ENCODE assay signal across 1 cellular context in the genomic region with DNA sequence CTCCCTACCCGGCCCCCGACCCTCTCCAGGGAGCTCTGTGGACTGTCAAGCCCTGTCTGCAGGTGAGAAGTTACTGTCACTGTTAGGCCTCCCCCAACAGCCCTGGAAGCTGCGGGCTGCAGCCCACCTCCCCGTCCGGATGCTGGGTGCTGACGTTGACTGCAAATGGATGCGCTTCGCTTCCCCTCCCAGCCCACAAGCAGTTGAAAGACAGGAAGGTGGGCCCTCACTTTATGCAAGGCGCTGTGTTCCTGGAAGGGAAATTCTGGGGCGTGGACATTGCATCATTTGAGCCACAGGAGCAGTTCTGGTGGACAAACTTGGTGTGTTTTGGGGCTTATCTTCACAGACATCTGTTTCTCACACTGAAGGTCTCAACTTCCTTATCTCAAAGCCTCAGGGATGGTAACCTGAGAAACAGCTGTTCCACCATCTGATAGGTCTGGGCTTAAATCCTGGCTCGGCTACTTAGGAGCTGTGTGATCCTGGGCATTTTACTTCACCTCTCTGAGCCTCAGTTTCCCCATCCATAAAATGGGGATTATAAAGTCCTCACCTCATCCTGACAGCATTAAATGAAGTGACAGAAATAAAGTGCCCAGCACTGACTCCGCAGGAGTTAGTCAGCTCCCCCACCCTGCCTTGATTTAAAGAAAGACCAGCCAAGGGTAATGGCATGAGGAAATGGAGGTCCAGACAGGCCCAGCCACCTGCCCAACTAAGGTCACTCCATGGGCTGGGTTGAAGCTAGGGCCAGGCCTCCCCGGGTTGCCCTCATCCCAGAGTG.
TF ChIP-seq lines count a peak whose summit lies in the region.

No MANE protein-coding gene starts in this region.

TF ChIP-seq in K562, 482 proteins besides CTCF, POLR2A, EP300 and RAD21 (continued from another document and continues in another):
- TF ChIP-seq, protein P1, sequence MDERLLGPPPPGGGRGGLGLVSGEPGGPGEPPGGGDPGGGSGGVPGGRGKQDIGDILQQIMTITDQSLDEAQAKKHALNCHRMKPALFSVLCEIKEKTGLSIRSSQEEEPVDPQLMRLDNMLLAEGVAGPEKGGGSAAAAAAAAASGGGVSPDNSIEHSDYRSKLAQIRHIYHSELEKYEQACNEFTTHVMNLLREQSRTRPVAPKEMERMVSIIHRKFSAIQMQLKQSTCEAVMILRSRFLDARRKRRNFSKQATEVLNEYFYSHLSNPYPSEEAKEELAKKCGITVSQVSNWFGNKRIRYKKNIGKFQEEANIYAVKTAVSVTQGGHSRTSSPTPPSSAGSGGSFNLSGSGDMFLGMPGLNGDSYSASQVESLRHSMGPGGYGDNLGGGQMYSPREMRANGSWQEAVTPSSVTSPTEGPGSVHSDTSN (CRISPR knock-in tag; IDR thresholded peaks at IDR 0.05; ENCODE audit: low read depth) = no peak
- TF ChIP-seq, protein P1 (tag; conservative IDR thresholded peaks at IDR 0.05; ENCODE audit: low read depth) = peak; percentile 69
- peak; percentile 96 for TF ChIP-seq FOXJ2 (tag; IDR thresholded peaks at IDR 0.05)
- no peak for TF ChIP-seq MCM5 (IDR thresholded peaks at IDR 0.05; ENCODE audit: low read depth)
- peak; percentile 99 for TF ChIP-seq FOXM1 (IDR thresholded peaks at IDR 0.05; ENCODE audit: low read depth)
- TF ChIP-seq FOXM1 (CRISPR knock-in tag; IDR thresholded peaks at IDR 0.05; ENCODE audit: low read depth) = 0 out of 2 replicates have a peak, but pooled peaks have one; percentile 28
- TF ChIP-seq ZFX (CRISPR knock-in tag; IDR thresholded peaks at IDR 0.05) = peak; percentile 73
- TF ChIP-seq KAT7 (CRISPR knock-in tag; IDR thresholded peaks at IDR 0.05; ENCODE audit: borderline replicate concordance) = no peak
- peak; percentile 98 for TF ChIP-seq GATAD2B (IDR thresholded peaks at IDR 0.05; ENCODE audit: borderline replicate concordance)
- TF ChIP-seq ZNF217 (CRISPR knock-in tag; IDR thresholded peaks at IDR 0.05) = no peak
- peak; percentile 64 for TF ChIP-seq RAD51 (IDR thresholded peaks at IDR 0.05; ENCODE audit: borderline replicate concordance, low read depth)
- peak; percentile 63; the same call in 1 of the 2 replicates for TF ChIP-seq ZBTB7A (IDR thresholded peaks at IDR 0.05; ENCODE audit: borderline replicate concordance, control insufficient read depth, low read depth, low read length)
- TF ChIP-seq, protein P2, sequence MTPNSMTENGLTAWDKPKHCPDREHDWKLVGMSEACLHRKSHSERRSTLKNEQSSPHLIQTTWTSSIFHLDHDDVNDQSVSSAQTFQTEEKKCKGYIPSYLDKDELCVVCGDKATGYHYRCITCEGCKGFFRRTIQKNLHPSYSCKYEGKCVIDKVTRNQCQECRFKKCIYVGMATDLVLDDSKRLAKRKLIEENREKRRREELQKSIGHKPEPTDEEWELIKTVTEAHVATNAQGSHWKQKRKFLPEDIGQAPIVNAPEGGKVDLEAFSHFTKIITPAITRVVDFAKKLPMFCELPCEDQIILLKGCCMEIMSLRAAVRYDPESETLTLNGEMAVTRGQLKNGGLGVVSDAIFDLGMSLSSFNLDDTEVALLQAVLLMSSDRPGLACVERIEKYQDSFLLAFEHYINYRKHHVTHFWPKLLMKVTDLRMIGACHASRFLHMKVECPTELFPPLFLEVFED (CRISPR knock-in tag; conservative IDR thresholded peaks at IDR 0.05) = no peak
- peak; percentile 82 for TF ChIP-seq RUNX1 (IDR thresholded peaks at IDR 0.05; ENCODE audit: low read depth)
- peak; percentile 100 for TF ChIP-seq BCOR (IDR thresholded peaks at IDR 0.05)
- TF ChIP-seq CREM (IDR thresholded peaks at IDR 0.05; ENCODE audit: low read depth) = peak; percentile 80; the same call in 1 of the 2 replicates
- TF ChIP-seq, protein P3, sequence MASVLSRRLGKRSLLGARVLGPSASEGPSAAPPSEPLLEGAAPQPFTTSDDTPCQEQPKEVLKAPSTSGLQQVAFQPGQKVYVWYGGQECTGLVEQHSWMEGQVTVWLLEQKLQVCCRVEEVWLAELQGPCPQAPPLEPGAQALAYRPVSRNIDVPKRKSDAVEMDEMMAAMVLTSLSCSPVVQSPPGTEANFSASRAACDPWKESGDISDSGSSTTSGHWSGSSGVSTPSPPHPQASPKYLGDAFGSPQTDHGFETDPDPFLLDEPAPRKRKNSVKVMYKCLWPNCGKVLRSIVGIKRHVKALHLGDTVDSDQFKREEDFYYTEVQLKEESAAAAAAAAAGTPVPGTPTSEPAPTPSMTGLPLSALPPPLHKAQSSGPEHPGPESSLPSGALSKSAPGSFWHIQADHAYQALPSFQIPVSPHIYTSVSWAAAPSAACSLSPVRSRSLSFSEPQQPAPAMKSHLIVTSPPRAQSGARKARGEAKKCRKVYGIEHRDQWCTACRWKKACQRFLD (CRISPR knock-in tag; IDR thresholded peaks at IDR 0.05) = peak; percentile 99
- TF ChIP-seq, protein P4, sequence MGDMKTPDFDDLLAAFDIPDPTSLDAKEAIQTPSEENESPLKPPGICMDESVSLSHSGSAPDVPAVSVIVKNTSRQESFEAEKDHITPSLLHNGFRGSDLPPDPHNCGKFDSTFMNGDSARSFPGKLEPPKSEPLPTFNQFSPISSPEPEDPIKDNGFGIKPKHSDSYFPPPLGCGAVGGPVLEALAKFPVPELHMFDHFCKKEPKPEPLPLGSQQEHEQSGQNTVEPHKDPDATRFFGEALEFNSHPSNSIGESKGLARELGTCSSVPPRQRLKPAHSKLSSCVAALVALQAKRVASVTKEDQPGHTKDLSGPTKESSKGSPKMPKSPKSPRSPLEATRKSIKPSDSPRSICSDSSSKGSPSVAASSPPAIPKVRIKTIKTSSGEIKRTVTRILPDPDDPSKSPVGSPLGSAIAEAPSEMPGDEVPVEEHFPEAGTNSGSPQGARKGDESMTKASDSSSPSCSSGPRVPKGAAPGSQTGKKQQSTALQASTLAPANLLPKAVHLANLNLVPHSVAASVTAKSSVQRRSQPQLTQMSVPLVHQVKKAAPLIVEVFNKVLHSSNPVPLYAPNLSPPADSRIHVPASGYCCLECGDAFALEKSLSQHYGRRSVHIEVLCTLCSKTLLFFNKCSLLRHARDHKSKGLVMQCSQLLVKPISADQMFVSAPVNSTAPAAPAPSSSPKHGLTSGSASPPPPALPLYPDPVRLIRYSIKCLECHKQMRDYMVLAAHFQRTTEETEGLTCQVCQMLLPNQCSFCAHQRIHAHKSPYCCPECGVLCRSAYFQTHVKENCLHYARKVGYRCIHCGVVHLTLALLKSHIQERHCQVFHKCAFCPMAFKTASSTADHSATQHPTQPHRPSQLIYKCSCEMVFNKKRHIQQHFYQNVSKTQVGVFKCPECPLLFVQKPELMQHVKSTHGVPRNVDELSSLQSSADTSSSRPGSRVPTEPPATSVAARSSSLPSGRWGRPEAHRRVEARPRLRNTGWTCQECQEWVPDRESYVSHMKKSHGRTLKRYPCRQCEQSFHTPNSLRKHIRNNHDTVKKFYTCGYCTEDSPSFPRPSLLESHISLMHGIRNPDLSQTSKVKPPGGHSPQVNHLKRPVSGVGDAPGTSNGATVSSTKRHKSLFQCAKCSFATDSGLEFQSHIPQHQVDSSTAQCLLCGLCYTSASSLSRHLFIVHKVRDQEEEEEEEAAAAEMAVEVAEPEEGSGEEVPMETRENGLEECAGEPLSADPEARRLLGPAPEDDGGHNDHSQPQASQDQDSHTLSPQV (IDR thresholded peaks at IDR 0.05) = no peak
- peak; percentile 62; the same call in 1 of the 2 replicates for TF ChIP-seq ZNF41 (CRISPR knock-in tag; conservative IDR thresholded peaks at IDR 0.05)
- TF ChIP-seq ZNF77 (CRISPR knock-in tag; IDR thresholded peaks at IDR 0.05) = no peak
- no peak for TF ChIP-seq ZNF146 (CRISPR knock-in tag; IDR thresholded peaks at IDR 0.05; ENCODE audit: unreplicated experiment)
- no peak for TF ChIP-seq ESRRB (CRISPR knock-in tag; IDR thresholded peaks at IDR 0.05; ENCODE audit: borderline replicate concordance)
- TF ChIP-seq KDM4B (IDR thresholded peaks at IDR 0.05; ENCODE audit: borderline replicate concordance in 2 of 2, low read depth in 1 of 2) = 0 out of 4 replicates have a peak, but pooled peaks of 1 of the 2 experiments have one; percentile 23
- peak; percentile 16; the same call in 1 of the 2 replicates for TF ChIP-seq ZNF143 (CRISPR knock-in tag; IDR thresholded peaks at IDR 0.05)
- no peak for TF ChIP-seq NCOA2 (IDR thresholded peaks at IDR 0.05; ENCODE audit: partially characterized antibody in 2 of 2)
- no peak for TF ChIP-seq ZC3H8 (IDR thresholded peaks at IDR 0.05)
- TF ChIP-seq MTA3 (IDR thresholded peaks at IDR 0.05; ENCODE audit: borderline replicate concordance) = peak; percentile 97
- TF ChIP-seq, protein P5, sequence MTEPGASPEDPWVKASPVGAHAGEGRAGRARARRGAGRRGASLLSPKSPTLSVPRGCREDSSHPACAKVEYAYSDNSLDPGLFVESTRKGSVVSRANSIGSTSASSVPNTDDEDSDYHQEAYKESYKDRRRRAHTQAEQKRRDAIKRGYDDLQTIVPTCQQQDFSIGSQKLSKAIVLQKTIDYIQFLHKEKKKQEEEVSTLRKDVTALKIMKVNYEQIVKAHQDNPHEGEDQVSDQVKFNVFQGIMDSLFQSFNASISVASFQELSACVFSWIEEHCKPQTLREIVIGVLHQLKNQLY (CRISPR knock-in tag; conservative IDR thresholded peaks at IDR 0.05) = no peak
- TF ChIP-seq SRF (CRISPR knock-in tag; IDR thresholded peaks at IDR 0.05) = peak in 1 of 2 experiments; percentile 92; a peak in 2 of 4 replicates
- TF ChIP-seq ZNF57 (CRISPR knock-in tag; IDR thresholded peaks at IDR 0.05) = no peak
- TF ChIP-seq, protein P6, sequence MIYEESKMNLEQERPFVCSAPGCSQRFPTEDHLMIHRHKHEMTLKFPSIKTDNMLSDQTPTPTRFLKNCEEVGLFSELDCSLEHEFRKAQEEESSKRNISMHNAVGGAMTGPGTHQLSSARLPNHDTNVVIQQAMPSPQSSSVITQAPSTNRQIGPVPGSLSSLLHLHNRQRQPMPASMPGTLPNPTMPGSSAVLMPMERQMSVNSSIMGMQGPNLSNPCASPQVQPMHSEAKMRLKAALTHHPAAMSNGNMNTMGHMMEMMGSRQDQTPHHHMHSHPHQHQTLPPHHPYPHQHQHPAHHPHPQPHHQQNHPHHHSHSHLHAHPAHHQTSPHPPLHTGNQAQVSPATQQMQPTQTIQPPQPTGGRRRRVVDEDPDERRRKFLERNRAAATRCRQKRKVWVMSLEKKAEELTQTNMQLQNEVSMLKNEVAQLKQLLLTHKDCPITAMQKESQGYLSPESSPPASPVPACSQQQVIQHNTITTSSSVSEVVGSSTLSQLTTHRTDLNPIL (CRISPR knock-in tag; IDR thresholded peaks at IDR 0.05) = no peak
- TF ChIP-seq, protein P7, sequence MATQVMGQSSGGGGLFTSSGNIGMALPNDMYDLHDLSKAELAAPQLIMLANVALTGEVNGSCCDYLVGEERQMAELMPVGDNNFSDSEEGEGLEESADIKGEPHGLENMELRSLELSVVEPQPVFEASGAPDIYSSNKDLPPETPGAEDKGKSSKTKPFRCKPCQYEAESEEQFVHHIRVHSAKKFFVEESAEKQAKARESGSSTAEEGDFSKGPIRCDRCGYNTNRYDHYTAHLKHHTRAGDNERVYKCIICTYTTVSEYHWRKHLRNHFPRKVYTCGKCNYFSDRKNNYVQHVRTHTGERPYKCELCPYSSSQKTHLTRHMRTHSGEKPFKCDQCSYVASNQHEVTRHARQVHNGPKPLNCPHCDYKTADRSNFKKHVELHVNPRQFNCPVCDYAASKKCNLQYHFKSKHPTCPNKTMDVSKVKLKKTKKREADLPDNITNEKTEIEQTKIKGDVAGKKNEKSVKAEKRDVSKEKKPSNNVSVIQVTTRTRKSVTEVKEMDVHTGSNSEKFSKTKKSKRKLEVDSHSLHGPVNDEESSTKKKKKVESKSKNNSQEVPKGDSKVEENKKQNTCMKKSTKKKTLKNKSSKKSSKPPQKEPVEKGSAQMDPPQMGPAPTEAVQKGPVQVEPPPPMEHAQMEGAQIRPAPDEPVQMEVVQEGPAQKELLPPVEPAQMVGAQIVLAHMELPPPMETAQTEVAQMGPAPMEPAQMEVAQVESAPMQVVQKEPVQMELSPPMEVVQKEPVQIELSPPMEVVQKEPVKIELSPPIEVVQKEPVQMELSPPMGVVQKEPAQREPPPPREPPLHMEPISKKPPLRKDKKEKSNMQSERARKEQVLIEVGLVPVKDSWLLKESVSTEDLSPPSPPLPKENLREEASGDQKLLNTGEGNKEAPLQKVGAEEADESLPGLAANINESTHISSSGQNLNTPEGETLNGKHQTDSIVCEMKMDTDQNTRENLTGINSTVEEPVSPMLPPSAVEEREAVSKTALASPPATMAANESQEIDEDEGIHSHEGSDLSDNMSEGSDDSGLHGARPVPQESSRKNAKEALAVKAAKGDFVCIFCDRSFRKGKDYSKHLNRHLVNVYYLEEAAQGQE (CRISPR knock-in tag; IDR thresholded peaks at IDR 0.05; ENCODE audit: low read depth) = no peak
- TF ChIP-seq TAF15 (IDR thresholded peaks at IDR 0.05; ENCODE audit: low read depth, low read length) = no peak
- TF ChIP-seq SMC3 (conservative IDR thresholded peaks at IDR 0.05; ENCODE audit: insufficient read depth, low read depth, low read length) = no peak
- TF ChIP-seq NFIX (CRISPR knock-in tag; IDR thresholded peaks at IDR 0.05; ENCODE audit: low read depth) = no peak
- TF ChIP-seq, protein P8, sequence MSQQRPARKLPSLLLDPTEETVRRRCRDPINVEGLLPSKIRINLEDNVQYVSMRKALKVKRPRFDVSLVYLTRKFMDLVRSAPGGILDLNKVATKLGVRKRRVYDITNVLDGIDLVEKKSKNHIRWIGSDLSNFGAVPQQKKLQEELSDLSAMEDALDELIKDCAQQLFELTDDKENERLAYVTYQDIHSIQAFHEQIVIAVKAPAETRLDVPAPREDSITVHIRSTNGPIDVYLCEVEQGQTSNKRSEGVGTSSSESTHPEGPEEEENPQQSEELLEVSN (IDR thresholded peaks at IDR 0.05; ENCODE audit: borderline replicate concordance in 1 of 2, extremely low read depth in 1 of 2, insufficient read depth in 1 of 2, insufficient read length in 1 of 2, low read depth in 1 of 2, low read length in 1 of 2, poor library complexity in 1 of 2, severe bottlenecking in 1 of 2) = no peak
- TF ChIP-seq KLF16 (IDR thresholded peaks at IDR 0.05) = peak; percentile 100
- TF ChIP-seq ZSCAN32 (CRISPR knock-in tag; IDR thresholded peaks at IDR 0.05) = peak; percentile 89
- no peak for TF ChIP-seq HNRNPL (IDR thresholded peaks at IDR 0.05; ENCODE audit: low read depth, low read length)
- TF ChIP-seq SMARCA5 (IDR thresholded peaks at IDR 0.05) = peak; percentile 100
- TF ChIP-seq TAF1 (IDR thresholded peaks at IDR 0.05; ENCODE audit: control insufficient read depth, extremely low read depth, insufficient read depth, low read length, severe bottlenecking) = no peak
- no peak for TF ChIP-seq ILF3 (IDR thresholded peaks at IDR 0.05; ENCODE audit: borderline replicate concordance)
- peak; percentile 85; the same call in 1 of the 2 replicates for TF ChIP-seq HEY1 (CRISPR knock-in tag; IDR thresholded peaks at IDR 0.05; ENCODE audit: borderline replicate concordance)
- TF ChIP-seq CBX3 (IDR thresholded peaks at IDR 0.05; ENCODE audit: borderline replicate concordance in 1 of 2, low read length in 2 of 2) = peak in 1 of 2 experiments; percentile 87; a peak in 2 of 3 replicates
- no peak; the same call in 1 of the 2 replicates for TF ChIP-seq MYBL2 (IDR thresholded peaks at IDR 0.05; ENCODE audit: low read depth)
- no peak for TF ChIP-seq MYBL2 (CRISPR knock-in tag; IDR thresholded peaks at IDR 0.05; ENCODE audit: borderline replicate concordance)
